1 cellular context compared by ENCODE assay signal in genomic region chr9:125632321-125633115, GRCh38.
A peak's percentile ranks its signal among the peaks of the same experiment; 100 is the strongest.
TF ChIP-seq lines count a peak whose summit lies in the region.

No MANE protein-coding gene starts in this region.

TF ChIP-seq in K562, 482 proteins besides CTCF, POLR2A, EP300 and RAD21 (continued from another document and continues in another):
- TF ChIP-seq DACH1 (IDR thresholded peaks at IDR 0.05; ENCODE audit: partially characterized antibody) (no peak), NFIX (CRISPR knock-in tag; IDR thresholded peaks at IDR 0.05; ENCODE audit: low read depth) (no peak), ZNF316 (IDR thresholded peaks at IDR 0.05) (no peak), ZNF77 (CRISPR knock-in tag; IDR thresholded peaks at IDR 0.05) (no peak), KAT8 (IDR thresholded peaks at IDR 0.05; ENCODE audit: low read depth) (no peak), XRCC5 (IDR thresholded peaks at IDR 0.05; ENCODE audit: low read depth, low read length) (no peak), STAG1 (CRISPR knock-in tag; IDR thresholded peaks at IDR 0.05; ENCODE audit: borderline replicate concordance) (no peak), MTA3 (IDR thresholded peaks at IDR 0.05; ENCODE audit: borderline replicate concordance) (no peak), CTBP1 (IDR thresholded peaks at IDR 0.05; ENCODE audit: borderline replicate concordance) (peak; percentile 57; the same call in 1 of the 2 replicates), ZNF584 (CRISPR knock-in tag; IDR thresholded peaks at IDR 0.05; ENCODE audit: low read depth) (no peak), ZFP91 (CRISPR knock-in tag; IDR thresholded peaks at IDR 0.05) (no peak), ELK1 (CRISPR knock-in tag; IDR thresholded peaks at IDR 0.05) (no peak), THAP12 (CRISPR knock-in tag; IDR thresholded peaks at IDR 0.05) (no peak), TCF15 (CRISPR knock-in tag; IDR thresholded peaks at IDR 0.05) (no peak), HMBOX1 (IDR thresholded peaks at IDR 0.05) (peak; percentile 67), PRMT5 (CRISPR knock-in tag; IDR thresholded peaks at IDR 0.05) (no peak), GMEB1 (CRISPR knock-in tag; IDR thresholded peaks at IDR 0.05) (no peak), CBFA2T3 (IDR thresholded peaks at IDR 0.05) (peak; percentile 83), ZZZ3 (IDR thresholded peaks at IDR 0.05) (no peak), POLR2AphosphoS5 (IDR thresholded peaks at IDR 0.05; ENCODE audit: control insufficient read depth, insufficient read depth, low read depth, low read length) (0 out of 2 replicates have a peak, but pooled peaks have one; percentile 29), SMARCA4 (IDR thresholded peaks at IDR 0.05) (no peak), NR3C1 (CRISPR knock-in tag; IDR thresholded peaks at IDR 0.05) (no peak), RBM15 (IDR thresholded peaks at IDR 0.05; ENCODE audit: insufficient read depth, low read length) (no peak), ZNF740 (CRISPR knock-in tag; IDR thresholded peaks at IDR 0.05) (no peak), ZNF740 (tag; IDR thresholded peaks at IDR 0.05) (no peak), ARID3B (CRISPR knock-in tag; IDR thresholded peaks at IDR 0.05; ENCODE audit: borderline replicate concordance) (no peak), MAX (CRISPR knock-in tag; IDR thresholded peaks at IDR 0.05) (peak; percentile 32; the same call in 1 of the 2 replicates), NR2C1 (IDR thresholded peaks at IDR 0.05) (no peak), NR2C1 (tag; IDR thresholded peaks at IDR 0.05) (no peak), MIER1 (IDR thresholded peaks at IDR 0.05; ENCODE audit: low read depth) (no peak), SMAD2 (IDR thresholded peaks at IDR 0.05; ENCODE audit: low read depth, low read length) (no peak), USF2 (CRISPR knock-in tag; IDR thresholded peaks at IDR 0.05) (no peak), TCF3 (CRISPR knock-in tag; IDR thresholded peaks at IDR 0.05) (peak; percentile 79), TRIM24 (IDR thresholded peaks at IDR 0.05) (peak in 1 of 2 experiments; percentile 36; a peak in 1 of 4 replicates), TEAD4 (IDR thresholded peaks at IDR 0.05; ENCODE audit: low read length) (peak; percentile 76), TEAD4 (CRISPR knock-in tag; IDR thresholded peaks at IDR 0.05; ENCODE audit: borderline replicate concordance) (no peak), NBN (IDR thresholded peaks at IDR 0.05; ENCODE audit: low read depth) (no peak), PTTG1 (tag; IDR thresholded peaks at IDR 0.05; ENCODE audit: low read depth) (no peak), FOXK2 (conservative IDR thresholded peaks at IDR 0.05 in 1 of 2, IDR thresholded peaks at IDR 0.05 in 1 of 2; ENCODE audit: low read depth in 2 of 2) (no peak), ZEB2 (IDR thresholded peaks at IDR 0.05) (peak; percentile 77; the same call in 1 of the 2 replicates), NRF1 (conservative IDR thresholded peaks at IDR 0.05 in 1 of 2, IDR thresholded peaks at IDR 0.05 in 1 of 2) (no peak), POU5F1 (IDR thresholded peaks at IDR 0.05; ENCODE audit: borderline replicate concordance, low read depth, low read length, partially characterized antibody) (no peak), NFYB (IDR thresholded peaks at IDR 0.05; ENCODE audit: extremely low read depth, insufficient read length) (no peak), HNRNPK (IDR thresholded peaks at IDR 0.05; ENCODE audit: low read depth, low read length, poor library complexity, severe bottlenecking) (no peak), ZNF512 (tag; IDR thresholded peaks at IDR 0.05) (no peak), CEBPG (CRISPR knock-in tag; IDR thresholded peaks at IDR 0.05) (peak; percentile 54; the same call in 1 of the 2 replicates), CEBPG (tag; conservative IDR thresholded peaks at IDR 0.05 in 1 of 2, IDR thresholded peaks at IDR 0.05 in 1 of 2) (no peak), PATZ1 (CRISPR knock-in tag; IDR thresholded peaks at IDR 0.05; ENCODE audit: borderline replicate concordance) (no peak), ATF1 (CRISPR knock-in tag; IDR thresholded peaks at IDR 0.05) (no peak), ATF1 (tag; IDR thresholded peaks at IDR 0.05) (no peak), LEF1 (IDR thresholded peaks at IDR 0.05) (no peak), HES1 (IDR thresholded peaks at IDR 0.05; ENCODE audit: low read depth) (no peak), NCOR1 (IDR thresholded peaks at IDR 0.05) (peak; percentile 22; the same call in 1 of the 2 replicates), HLTF (IDR thresholded peaks at IDR 0.05) (no peak), SP2 (IDR thresholded peaks at IDR 0.05; ENCODE audit: extremely low read depth, low read depth, low read length, poor library complexity, severe bottlenecking) (no peak), RFX1 (IDR thresholded peaks at IDR 0.05) (no peak), SREBF1 (IDR thresholded peaks at IDR 0.05; ENCODE audit: borderline replicate concordance, low read depth, low read length) (no peak)
